28 cellular contexts compared by ENCODE assay signal in the genomic region with DNA sequence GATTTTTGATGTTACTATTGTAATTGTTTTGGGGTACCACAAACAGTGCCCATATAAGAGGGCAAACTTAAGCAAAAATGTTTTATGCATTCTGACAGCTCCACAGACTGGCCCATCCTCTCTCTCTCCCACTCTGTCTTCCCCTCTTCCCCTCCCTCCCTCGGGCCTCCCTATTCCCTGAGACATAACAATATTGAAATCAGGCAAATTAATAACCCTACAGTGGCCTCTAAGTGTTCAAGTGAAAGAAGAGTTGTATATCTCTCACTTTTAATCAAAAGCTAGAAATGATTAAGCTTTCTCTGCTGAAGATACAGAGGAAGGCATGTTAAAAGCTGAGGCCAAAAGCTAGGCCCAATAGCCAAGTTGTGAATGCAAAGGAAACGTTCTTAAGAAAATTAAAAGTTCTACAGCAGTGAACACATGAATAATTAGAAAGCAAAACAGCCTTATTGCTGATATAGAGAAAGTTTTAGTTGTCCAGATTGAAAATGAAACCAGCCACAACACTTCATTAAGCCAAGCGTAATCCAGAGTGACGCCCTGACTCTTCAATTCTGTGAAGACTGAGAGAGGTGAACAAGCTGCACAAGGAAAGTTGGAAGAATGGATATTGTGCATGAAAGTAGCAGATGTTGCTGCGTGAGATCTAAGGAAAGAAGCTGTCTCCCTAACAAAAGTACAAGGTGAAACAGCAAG. TPM values are rescaled to one million over a fixed set of nuclear protein-coding genes. Genes with fewer than 3 reads are reported as not detected.
DNase-seq lines count a peak whose midpoint lies in the region; ATAC-seq and TF ChIP-seq lines count a peak whose summit lies in the region.
"Had no signal": no experiment of that assay in that cellular context is flagged by ENCODE, and none has a peak within 500 bp of the region (broad histone marks: within the 10 kb centered on the region; RNA-seq: fewer than 3 reads in every experiment).

No MANE protein-coding gene starts in this region.

- H2BK5ac ChIP-seq in IMR-90 (ENCODE audit: low read depth, low read length, poor library complexity, severe bottlenecking), result peak overlapping the region; percentile 41

- H3K4me2 ChIP-seq in IMR-90 (ENCODE audit: low read depth, low read length), result no peak overlapping the region

- H3K9me1 ChIP-seq in IMR-90 (ENCODE audit: insufficient read depth, low read length), result peaks cover 3% of the 10 kb centered on the region; the same call in 1 of the 2 replicates

- ATAC-seq in GM21390 (IDR thresholded peaks at IDR 0.05; ENCODE audit: unreplicated experiment), result peak; percentile 56
- ATAC-seq in IMR-90 (ENCODE audit: low read depth), result no peak
- ATAC-seq in GM18907 (IDR thresholded peaks at IDR 0.05; ENCODE audit: unreplicated experiment), result no peak
- ATAC-seq: activated CD4-positive, CD25-positive, alpha-beta regulatory T cell treated with anti-CD3 and anti-CD28 coated beads, Interleukin-2, amount 50 U/mL, for 24 hours; left lung; psoas muscle; stimulated activated naive B cell treated with anti-CD40 and anti-IgM and Interleukin-4, amounts not matched to agents 10 μg/mL and 1 μg/mL and 100 μg/mL, for 72 hours had no signal

- H4K5ac ChIP-seq in IMR-90 (ENCODE audit: low read depth, low read length), result no peak overlapping the region; the same call in 1 of the 2 replicates

- no peak overlapping the region for H3K4me3 Mint-ChIP-seq in activated naive CD4-positive, alpha-beta T cell treated with anti-CD3 and anti-CD28 coated beads for 36 hours
- H3K4me3 Mint-ChIP-seq in nephron (no peak overlapping the region), endothelial cell (ENCODE audit: unreplicated experiment) (no peak overlapping the region)
- H3K4me3 Mint-ChIP-seq: activated naive CD4-positive, alpha-beta T cell treated with anti-CD3 and anti-CD28 coated beads, Interleukin-2, amount 10 ng/mL, durations not matched to agents 7 days and 5 days; B cell; naive B cell; stimulated activated naive B cell treated with anti-CD40 and anti-IgM and Interleukin-4, amounts not matched to agents 10 μg/mL and 1 μg/mL and 100 μg/mL, for 72 hours had no signal

- H4K20me1 ChIP-seq in IMR-90 (ENCODE audit: insufficient read depth, low read length), result no peaks in the 10 kb centered on the region; the same call in 1 of the 2 replicates

- no peak overlapping the region for H3K4ac ChIP-seq in IMR-90 (ENCODE audit: low read depth, low read length)

- H3K4me1 ChIP-seq in IMR-90 (ENCODE audit: control insufficient read depth, insufficient read depth, low read length), result peaks cover 4% of the 10 kb centered on the region; the same call in 1 of the 2 replicates
- H3K4me1 ChIP-seq: left lung, psoas muscle, upper lobe of left lung had no signal

- no peak for TF ChIP-seq RAD21 in IMR-90 (IDR thresholded peaks at IDR 0.05; ENCODE audit: low read length)

- H3K27ac Mint-ChIP-seq in activated naive CD4-positive, alpha-beta T cell treated with anti-CD3 and anti-CD28 coated beads for 36 hours, result peak overlapping the region; percentile 11
- H3K27ac Mint-ChIP-seq in nephron (peak overlapping the region; percentile 9 to 24 (median 15)), endothelial cell (ENCODE audit: unreplicated experiment) (no peak overlapping the region)
- H3K27ac Mint-ChIP-seq: activated naive CD4-positive, alpha-beta T cell treated with anti-CD3 and anti-CD28 coated beads, Interleukin-2, amount 10 ng/mL, durations not matched to agents 7 days and 5 days; B cell; stimulated activated naive B cell treated with anti-CD40 and anti-IgM and Interleukin-4, amounts not matched to agents 10 μg/mL and 1 μg/mL and 100 μg/mL, for 72 hours had no signal

- POLR2A ChIA-PET in IMR-90 (lab: Charles Lee; ENCODE audit: unreplicated experiment), result no interaction called here

- no peak overlapping the region for H2BK120ac ChIP-seq in IMR-90 (ENCODE audit: low read depth, low read length)

- no peak overlapping the region for H2AK5ac ChIP-seq in IMR-90 (ENCODE audit: low read depth, low read length)

- H3K36me3 Mint-ChIP-seq in activated naive CD4-positive, alpha-beta T cell treated with anti-CD3 and anti-CD28 coated beads for 36 hours (ENCODE audit: low read depth), result peaks cover 31% of the 10 kb centered on the region
- H3K36me3 Mint-ChIP-seq in nephron (ENCODE audit: low read depth) (peaks cover 74% of the 10 kb centered on the region), endothelial cell (ENCODE audit: low read depth, unreplicated experiment) (peaks cover 28% of the 10 kb centered on the region)

- intact Hi-C loops in activated naive CD4-positive, alpha-beta T cell treated with anti-CD3 and anti-CD28 coated beads for 36 hours (cut with micrococcal nuclease), result no loop called here
- intact Hi-C loops in IMR-90 (cut with micrococcal nuclease), result no loop called here

- H3K9me3 Mint-ChIP-seq in activated naive CD4-positive, alpha-beta T cell treated with anti-CD3 and anti-CD28 coated beads for 36 hours, result no peaks in the 10 kb centered on the region
- H3K9me3 Mint-ChIP-seq in nephron (peaks cover 10% of the 10 kb centered on the region), endothelial cell (ENCODE audit: unreplicated experiment) (no peaks in the 10 kb centered on the region)
- H3K9me3 Mint-ChIP-seq: activated naive CD4-positive, alpha-beta T cell treated with anti-CD3 and anti-CD28 coated beads, Interleukin-2, amount 10 ng/mL, durations not matched to agents 7 days and 5 days had no signal

- H4K8ac ChIP-seq in IMR-90 (ENCODE audit: low read depth in 2 of 2, low read length in 2 of 2), result no peak overlapping the region

- H3K56ac ChIP-seq in IMR-90 (ENCODE audit: extremely low read depth, insufficient read depth, low read length), result no peak overlapping the region

- no TSS peak for BruUV-seq in IMR-90 (replicated peaks; lab: Mats Ljungman, UMichigan)

- peaks cover 34% of the 10 kb centered on the region for H3K36me3 ChIP-seq in IMR-90 (ENCODE audit: control insufficient read depth, insufficient read depth, low read length)

- H3K27me3 ChIP-seq in IMR-90 (ENCODE audit: control insufficient read depth, insufficient read depth, low read length), result no peaks in the 10 kb centered on the region
- H3K27me3 ChIP-seq: left lung, upper lobe of left lung had no signal

- in situ Hi-C loops in IMR-90 (cut with MboI; ENCODE audit: low sequenced_read_pairs), result loop anchor here (25.0 kb wide), 1 partner anchor 183 kb away; no protein-coding TSS in a partner anchor

- no peak for DNase-seq in activated naive CD4-positive, alpha-beta T cell treated with anti-CD3 and anti-CD28 coated beads for 36 hours
- DNase-seq in activated naive CD4-positive, alpha-beta T cell treated with anti-CD3 and anti-CD28 coated beads, Interleukin-2, amount 50 U/mL, for 16 hours, result no peak
- DNase-seq in IMR-90 (no peak), NCI-H2171 treated with DMSO at 0.1 percent for 48 hours (lab: John Stamatoyannopoulos, UW) (no peak), endothelial cell (ENCODE audit: low spot score) (no peak)
- DNase-seq: activated CD8-positive, alpha-beta memory T cell treated with anti-CD3 and anti-CD28 coated beads for 24 hours; activated naive CD4-positive, alpha-beta T cell treated with anti-CD3 and anti-CD28 coated beads, Interleukin-2, amount 10 ng/mL, durations not matched to agents 7 days and 5 days; amniotic stem cell; DMS79; GF-D8; left lung; mesendoderm; naive B cell; NCI-H1105; NCI-H2029; NCI-H226; NCI-H774; occipital lobe; psoas muscle; stimulated activated CD4-positive, alpha-beta T cell treated with anti-CD3 and anti-CD28 coated beads, Interleukin-4, amount 100 ng/mL, for 4 hours; stimulated activated naive B cell treated with anti-CD40 and anti-IgM and Interleukin-4, amounts not matched to agents 10 μg/mL and 1 μg/mL and 100 μg/mL, for 72 hours; upper lobe of left lung had no signal

- TF ChIP-seq CTCF in IMR-90 (conservative IDR thresholded peaks at IDR 0.05; ENCODE audit: low read depth, low read length) (no peak), nephron (IDR thresholded peaks at IDR 0.05; ENCODE audit: unreplicated experiment in 3 of 3) (no peak), endothelial cell (IDR thresholded peaks at IDR 0.05; ENCODE audit: unreplicated experiment) (no peak)

- H2AFZ ChIP-seq in IMR-90 (replicated peaks; ENCODE audit: low read length, poor library complexity), result no peak overlapping the region

- H3K23ac ChIP-seq in IMR-90 (ENCODE audit: low read depth, low read length), result no peak overlapping the region; the same call in 1 of the 2 replicates

- H3K27me3 Mint-ChIP-seq in activated naive CD4-positive, alpha-beta T cell treated with anti-CD3 and anti-CD28 coated beads for 36 hours (ENCODE audit: low read depth), result no peaks in the 10 kb centered on the region
- H3K27me3 Mint-ChIP-seq in nephron (ENCODE audit: low read depth) (no peaks in the 10 kb centered on the region), endothelial cell (ENCODE audit: unreplicated experiment) (no peaks in the 10 kb centered on the region)
- H3K27me3 Mint-ChIP-seq: activated naive CD4-positive, alpha-beta T cell treated with anti-CD3 and anti-CD28 coated beads, Interleukin-2, amount 10 ng/mL, durations not matched to agents 7 days and 5 days; B cell; naive B cell; stimulated activated naive B cell treated with anti-CD40 and anti-IgM and Interleukin-4, amounts not matched to agents 10 μg/mL and 1 μg/mL and 100 μg/mL, for 72 hours had no signal

- CTCF ChIA-PET in activated naive CD4-positive, alpha-beta T cell treated with anti-CD3 and anti-CD28 coated beads for 36 hours (lab: Charles Lee), result interaction anchor here (0.7 kb wide), 1 partner anchor 69 kb away, joined by 4 read pairs; no protein-coding TSS in a partner anchor
- CTCF ChIA-PET in IMR-90 (lab: Yijun Ruan, JAX), result interaction anchor here (1.0 kb wide), 1 partner anchor 11 kb away, joined by 3 read pairs; no protein-coding TSS in a partner anchor

- H3K18ac ChIP-seq in IMR-90 (ENCODE audit: low read depth, low read length), result no peak overlapping the region

- TF ChIP-seq POLR2A in IMR-90 (IDR thresholded peaks at IDR 0.05; ENCODE audit: low read depth, low read length), result no peak

- dilution Hi-C loops in IMR-90 (cut with HindIII; ENCODE audit: low sequenced_read_pairs, unreplicated experiment), result no loop called here

- H2AK9ac ChIP-seq in IMR-90 (replicated peaks; ENCODE audit: low read depth, low read length, poor library complexity), result no peak overlapping the region

- H3K14ac ChIP-seq in IMR-90 (replicated peaks; ENCODE audit: low read depth, low read length), result no peak overlapping the region

- no peak overlapping the region for H3K4me3 ChIP-seq in IMR-90 (ENCODE audit: insufficient read depth, low read depth, low read length)
- H3K4me3 ChIP-seq: left lung, psoas muscle, upper lobe of left lung had no signal

- no peak overlapping the region for H3K27ac ChIP-seq in IMR-90 (ENCODE audit: insufficient read depth, low read length)
- H3K27ac ChIP-seq: epithelial cell of prostate, left lung, psoas muscle, upper lobe of left lung had no signal

- no peak overlapping the region for H2BK15ac ChIP-seq in IMR-90 (ENCODE audit: low read depth, low read length)

- H3K79me1 ChIP-seq in IMR-90 (ENCODE audit: low read depth in 1 of 2, low read length in 2 of 2), result peaks cover 2 to 27% of the 10 kb centered on the region in 2 experiments; a peak in 3 of 4 replicates

- no peak overlapping the region for H3K9ac ChIP-seq in IMR-90 (ENCODE audit: low read depth, low read length)

- no peak overlapping the region for H2BK20ac ChIP-seq in IMR-90 (ENCODE audit: low read depth, low read length)

- no peaks in the 10 kb centered on the region for H3K4me1 Mint-ChIP-seq in activated naive CD4-positive, alpha-beta T cell treated with anti-CD3 and anti-CD28 coated beads for 36 hours (ENCODE audit: low read depth)
- H3K4me1 Mint-ChIP-seq in nephron, result no peaks in the 10 kb centered on the region
- H3K4me1 Mint-ChIP-seq in endothelial cell (ENCODE audit: unreplicated experiment), result no peaks in the 10 kb centered on the region
- H3K4me1 Mint-ChIP-seq: activated naive CD4-positive, alpha-beta T cell treated with anti-CD3 and anti-CD28 coated beads, Interleukin-2, amount 10 ng/mL, durations not matched to agents 7 days and 5 days; B cell; stimulated activated naive B cell treated with anti-CD40 and anti-IgM and Interleukin-4, amounts not matched to agents 10 μg/mL and 1 μg/mL and 100 μg/mL, for 72 hours had no signal

- no peak overlapping the region for H4K91ac ChIP-seq in IMR-90 (ENCODE audit: insufficient read depth, low read depth, low read length)

- WGBS in IMR-90 (ENCODE audit: extremely low coverage in 2 of 2, insufficient read length in 1 of 2), 2 experiments, result no CpG with 5 or more reads among the region's 5 CpGs

- peaks cover 2% of the 10 kb centered on the region; the same call in 1 of the 2 replicates for H3K9me3 ChIP-seq in IMR-90 (ENCODE audit: control insufficient read depth, insufficient read depth, low read length)
- H3K9me3 ChIP-seq: left lung, psoas muscle, upper lobe of left lung had no signal

RNA-seq across cellular contexts. Expression of a gene that starts 54.8 kb away (rescaled TPM):
- 10 to 100 TPM; 42.1 to 42.4 TPM for total RNA-seq in activated naive CD4-positive, alpha-beta T cell treated with anti-CD3 and anti-CD28 coated beads for 36 hours
- total RNA-seq in IMR-90 (2012; rRNA removed) (121 and 181 TPM in 2 replicates), endothelial cell (ENCODE audit: unreplicated experiment) (48.5 TPM)
- 48.1 and 63.7 TPM in 2 replicates for polyA plus RNA-seq in IMR-90 (2012; rRNA removed)
- polyA plus RNA-seq in IMR-90 (2012; cell fraction: cytosol; rRNA removed), result 9.8 and 15.2 TPM in 2 replicates
- 4.2 and 49.2 TPM in 2 replicates for polyA plus RNA-seq in IMR-90 (2012; cell fraction: nucleus; rRNA removed; ENCODE audit: low replicate concordance)
